ENCODE assay signal across 2 cellular contexts in the genomic region with DNA sequence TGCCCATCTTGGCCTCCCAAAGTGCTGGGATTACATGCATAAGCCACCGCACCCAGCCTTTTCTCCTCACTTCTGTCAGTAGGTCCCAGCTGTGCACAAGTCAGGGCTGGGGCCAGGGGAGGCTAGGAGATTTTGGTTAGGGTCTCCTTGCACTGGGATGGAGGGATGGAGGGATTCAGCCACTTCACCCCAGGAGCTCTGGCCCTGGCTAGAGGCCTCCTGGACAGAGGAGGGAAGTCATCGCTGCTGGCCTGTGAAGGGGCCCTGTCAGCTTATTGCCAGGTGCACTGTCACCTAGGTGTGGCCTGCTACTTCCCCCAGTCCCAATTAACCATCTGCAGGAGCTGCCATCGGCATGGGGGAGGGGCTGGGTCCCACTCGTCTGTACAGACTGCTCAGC.
TF ChIP-seq lines count a peak whose summit lies in the region.

No MANE protein-coding gene starts in this region.

TF ChIP-seq in SK-N-SH, 30 proteins besides CTCF, POLR2A, EP300 and RAD21 (continued from another document):
- TF ChIP-seq CHD2 (IDR thresholded peaks at IDR 0.05; ENCODE audit: low read length, partially characterized antibody) (no peak), YY1 (IDR thresholded peaks at IDR 0.05; ENCODE audit: low read depth) (no peak)

TF ChIP-seq in SK-N-SH treated with all-trans-retinoic acid at 6 μM for 48 hours, 23 proteins besides CTCF, POLR2A, EP300 and RAD21:
- TF ChIP-seq, protein P1, sequence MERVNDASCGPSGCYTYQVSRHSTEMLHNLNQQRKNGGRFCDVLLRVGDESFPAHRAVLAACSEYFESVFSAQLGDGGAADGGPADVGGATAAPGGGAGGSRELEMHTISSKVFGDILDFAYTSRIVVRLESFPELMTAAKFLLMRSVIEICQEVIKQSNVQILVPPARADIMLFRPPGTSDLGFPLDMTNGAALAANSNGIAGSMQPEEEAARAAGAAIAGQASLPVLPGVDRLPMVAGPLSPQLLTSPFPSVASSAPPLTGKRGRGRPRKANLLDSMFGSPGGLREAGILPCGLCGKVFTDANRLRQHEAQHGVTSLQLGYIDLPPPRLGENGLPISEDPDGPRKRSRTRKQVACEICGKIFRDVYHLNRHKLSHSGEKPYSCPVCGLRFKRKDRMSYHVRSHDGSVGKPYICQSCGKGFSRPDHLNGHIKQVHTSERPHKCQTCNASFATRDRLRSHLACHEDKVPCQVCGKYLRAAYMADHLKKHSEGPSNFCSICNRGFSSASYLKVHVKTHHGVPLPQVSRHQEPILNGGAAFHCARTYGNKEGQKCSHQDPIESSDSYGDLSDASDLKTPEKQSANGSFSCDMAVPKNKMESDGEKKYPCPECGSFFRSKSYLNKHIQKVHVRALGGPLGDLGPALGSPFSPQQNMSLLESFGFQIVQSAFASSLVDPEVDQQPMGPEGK (CRISPR knock-in tag; IDR thresholded peaks at IDR 0.05; ENCODE audit: borderline replicate concordance) = no peak
- TF ChIP-seq, protein P2, sequence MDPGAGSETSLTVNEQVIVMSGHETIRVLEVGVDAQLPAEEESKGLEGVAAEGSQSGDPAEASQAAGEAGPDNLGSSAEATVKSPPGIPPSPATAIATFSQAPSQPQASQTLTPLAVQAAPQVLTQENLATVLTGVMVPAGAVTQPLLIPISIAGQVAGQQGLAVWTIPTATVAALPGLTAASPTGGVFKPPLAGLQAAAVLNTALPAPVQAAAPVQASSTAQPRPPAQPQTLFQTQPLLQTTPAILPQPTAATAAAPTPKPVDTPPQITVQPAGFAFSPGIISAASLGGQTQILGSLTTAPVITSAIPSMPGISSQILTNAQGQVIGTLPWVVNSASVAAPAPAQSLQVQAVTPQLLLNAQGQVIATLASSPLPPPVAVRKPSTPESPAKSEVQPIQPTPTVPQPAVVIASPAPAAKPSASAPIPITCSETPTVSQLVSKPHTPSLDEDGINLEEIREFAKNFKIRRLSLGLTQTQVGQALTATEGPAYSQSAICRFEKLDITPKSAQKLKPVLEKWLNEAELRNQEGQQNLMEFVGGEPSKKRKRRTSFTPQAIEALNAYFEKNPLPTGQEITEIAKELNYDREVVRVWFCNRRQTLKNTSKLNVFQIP (CRISPR knock-in tag; IDR thresholded peaks at IDR 0.05; ENCODE audit: borderline replicate concordance, low read depth) = no peak
- no peak for TF ChIP-seq RARB (CRISPR knock-in tag; IDR thresholded peaks at IDR 0.05)
- no peak for TF ChIP-seq TCF4 (CRISPR knock-in tag; IDR thresholded peaks at IDR 0.05; ENCODE audit: borderline replicate concordance)
- TF ChIP-seq GLIS3 (CRISPR knock-in tag; IDR thresholded peaks at IDR 0.05) = no peak
- no peak for TF ChIP-seq ZFP30 (CRISPR knock-in tag; IDR thresholded peaks at IDR 0.05)
- TF ChIP-seq, protein P3, sequence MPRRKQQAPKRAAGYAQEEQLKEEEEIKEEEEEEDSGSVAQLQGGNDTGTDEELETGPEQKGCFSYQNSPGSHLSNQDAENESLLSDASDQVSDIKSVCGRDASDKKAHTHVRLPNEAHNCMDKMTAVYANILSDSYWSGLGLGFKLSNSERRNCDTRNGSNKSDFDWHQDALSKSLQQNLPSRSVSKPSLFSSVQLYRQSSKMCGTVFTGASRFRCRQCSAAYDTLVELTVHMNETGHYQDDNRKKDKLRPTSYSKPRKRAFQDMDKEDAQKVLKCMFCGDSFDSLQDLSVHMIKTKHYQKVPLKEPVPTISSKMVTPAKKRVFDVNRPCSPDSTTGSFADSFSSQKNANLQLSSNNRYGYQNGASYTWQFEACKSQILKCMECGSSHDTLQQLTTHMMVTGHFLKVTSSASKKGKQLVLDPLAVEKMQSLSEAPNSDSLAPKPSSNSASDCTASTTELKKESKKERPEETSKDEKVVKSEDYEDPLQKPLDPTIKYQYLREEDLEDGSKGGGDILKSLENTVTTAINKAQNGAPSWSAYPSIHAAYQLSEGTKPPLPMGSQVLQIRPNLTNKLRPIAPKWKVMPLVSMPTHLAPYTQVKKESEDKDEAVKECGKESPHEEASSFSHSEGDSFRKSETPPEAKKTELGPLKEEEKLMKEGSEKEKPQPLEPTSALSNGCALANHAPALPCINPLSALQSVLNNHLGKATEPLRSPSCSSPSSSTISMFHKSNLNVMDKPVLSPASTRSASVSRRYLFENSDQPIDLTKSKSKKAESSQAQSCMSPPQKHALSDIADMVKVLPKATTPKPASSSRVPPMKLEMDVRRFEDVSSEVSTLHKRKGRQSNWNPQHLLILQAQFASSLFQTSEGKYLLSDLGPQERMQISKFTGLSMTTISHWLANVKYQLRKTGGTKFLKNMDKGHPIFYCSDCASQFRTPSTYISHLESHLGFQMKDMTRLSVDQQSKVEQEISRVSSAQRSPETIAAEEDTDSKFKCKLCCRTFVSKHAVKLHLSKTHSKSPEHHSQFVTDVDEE (CRISPR knock-in tag; IDR thresholded peaks at IDR 0.05) = no peak
- TF ChIP-seq ZNF70 (CRISPR knock-in tag; IDR thresholded peaks at IDR 0.05) = no peak
- TF ChIP-seq PPARA (CRISPR knock-in tag; IDR thresholded peaks at IDR 0.05; ENCODE audit: borderline replicate concordance) = no peak
- TF ChIP-seq CSDC2 (CRISPR knock-in tag; IDR thresholded peaks at IDR 0.05) = no peak
- TF ChIP-seq ISL1 (CRISPR knock-in tag; IDR thresholded peaks at IDR 0.05) = no peak
TF ChIP-seq in SK-N-SH treated with all-trans-retinoic acid at 6 μM for 48 hours: peak in this region for 0.
